8 cellular contexts compared by ENCODE assay signal in the genomic region with DNA sequence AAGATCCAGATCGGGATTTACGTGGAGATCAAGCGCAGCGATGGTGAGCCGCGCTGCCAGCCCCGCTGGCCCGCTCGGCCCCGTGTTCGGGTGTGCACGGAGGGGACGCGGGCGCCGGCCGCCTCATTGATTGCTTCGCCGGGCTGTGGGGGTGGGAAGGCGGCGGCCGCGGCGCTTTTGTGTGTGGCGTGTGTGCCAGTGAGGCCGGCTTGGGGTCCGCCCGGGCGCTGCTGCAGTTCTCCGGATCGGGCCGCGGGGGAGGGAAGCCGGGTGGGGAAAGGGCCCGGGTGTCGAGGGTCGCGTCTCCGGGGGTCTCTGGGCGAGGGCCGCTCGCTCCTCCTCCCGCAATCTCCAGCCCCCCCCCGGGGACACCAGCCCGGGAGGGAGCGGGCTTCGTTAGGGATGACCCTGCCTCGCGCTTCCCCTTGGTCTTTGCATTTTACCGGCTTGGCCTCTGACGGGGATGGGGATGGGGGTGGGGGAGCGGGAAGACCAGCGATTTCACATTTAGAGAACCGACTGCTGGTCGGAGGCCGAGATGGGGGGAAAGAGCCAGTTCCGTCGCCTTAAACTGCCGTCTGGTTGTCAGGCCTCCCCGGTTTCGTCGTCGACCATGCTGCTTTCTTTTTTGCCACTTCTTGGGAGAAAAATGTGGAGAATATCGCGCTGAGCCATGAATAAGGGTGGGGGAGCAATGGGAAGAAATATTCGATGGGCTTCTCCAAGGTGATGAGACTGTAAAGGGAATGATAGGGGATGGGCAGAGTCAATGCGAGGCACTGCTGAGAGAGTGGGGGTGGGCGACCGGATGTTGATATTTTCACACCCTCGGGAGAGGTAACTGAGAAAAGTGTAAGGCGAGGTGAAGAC. TPM values are rescaled to one million over a fixed set of nuclear protein-coding genes. Genes with fewer than 3 reads are reported as not detected.
DNase-seq lines count a peak whose midpoint lies in the region; ATAC-seq and TF ChIP-seq lines count a peak whose summit lies in the region.

No MANE protein-coding gene starts in this region.

- peak; percentile 56 for DNase-seq in AG20443 (ENCODE audit: low spot score)
- peak; percentile 18 to 36 for DNase-seq in SHP77 (lab: John Stamatoyannopoulos, UW)
- DNase-seq in activated naive CD4-positive, alpha-beta T cell treated with anti-CD3 and anti-CD28 coated beads, Interleukin-2, amount 50 U/mL, for 16 hours: peak; percentile 67
- DNase-seq in Right ventricle myocardium inferior (ENCODE audit: missing footprints): no peak
- DNase-seq in ovary: peak in 3 of 5 donors; percentile 45 to 73 (median 69)
- DNase-seq in transverse colon: peak; percentile 49

- H3K36me3 ChIP-seq in ovary: no peaks in the 10 kb centered on the region
- no peaks in the 10 kb centered on the region for H3K36me3 ChIP-seq in transverse colon

- H3K4me3 ChIP-seq in ovary (peak overlapping the region; percentile 83), transverse colon (peak overlapping the region; percentile 53 to 89 (median 66))

- WGBS in ovary, 3 donors: 0 to 1% (median 1%) methylated on average over 53 to 71 of the region's 71 CpGs
- 1% methylated on average over 50 of the region's 71 CpGs; no CpG with 5 or more reads in 1 of the 2 donors for WGBS in transverse colon (ENCODE audit: low coverage in 1 of 2), 2 donors

- TF ChIP-seq POLR2A in ovary (IDR thresholded peaks at IDR 0.05): no peak
- TF ChIP-seq POLR2A in transverse colon (IDR thresholded peaks at IDR 0.05): no peak

- H3K27me3 ChIP-seq in ovary: no peaks in the 10 kb centered on the region
- no peaks in the 10 kb centered on the region for H3K27me3 ChIP-seq in transverse colon

- no peaks in the 10 kb centered on the region for H3K9me3 ChIP-seq in ovary
- H3K9me3 ChIP-seq in transverse colon: no peaks in the 10 kb centered on the region

- H3K27ac ChIP-seq in ovary (peak overlapping the region; percentile 86 to 87), transverse colon (peak overlapping the region; percentile 91 to 97 (median 92))

- intact Hi-C loops in Right ventricle myocardium inferior (cut with DNase I): loop anchor here (5.0 to 10.0 kb wide), 2 partner anchors 48 to 106 kb away; a partner anchor contains a TSS
- intact Hi-C loops in ovary (cut with DNase I): no loop called here
- intact Hi-C loops in transverse colon (cut with DNase I; ENCODE audit: low total_unique reads): no loop called here

- TF ChIP-seq EP300 in ovary (IDR thresholded peaks at IDR 0.05): no peak
- TF ChIP-seq EP300 in transverse colon (IDR thresholded peaks at IDR 0.05; ENCODE audit: low read depth): no peak

- peak; percentile 11 for ATAC-seq in GM19025 (IDR thresholded peaks at IDR 0.05; ENCODE audit: low read depth, unreplicated experiment)
- peak; percentile 30 for ATAC-seq in HG03196 (IDR thresholded peaks at IDR 0.05; ENCODE audit: unreplicated experiment)
- peak; percentile 28 for ATAC-seq in Right ventricle myocardium inferior

- in situ Hi-C loops in transverse colon (cut with MboI; ENCODE audit: low pct_ligation_motif_present in 1 of 4, low pct_unique_long_range_greater_than_20kb in 1 of 4, low sequenced_read_pairs in 3 of 4): no loop called here

- peaks cover 1% of the 10 kb centered on the region for H3K4me1 ChIP-seq in ovary (ENCODE audit: insufficient read depth)
- H3K4me1 ChIP-seq in transverse colon: peaks cover 9 to 32% (median 15%) of the 10 kb centered on the region in 4 donors

- no peak for TF ChIP-seq CTCF in ovary (IDR thresholded peaks at IDR 0.05)
- TF ChIP-seq CTCF in transverse colon (IDR thresholded peaks at IDR 0.05): no peak

RNA-seq across cellular contexts. Expression of a gene that starts 0.7 kb away (rescaled TPM):
- total RNA-seq in Right ventricle myocardium inferior (9.8 TPM), ovary (10 to 100 TPM; 21.8 to 39.1 (median 32.0) TPM), transverse colon (10 to 100 TPM; 15.3 to 61.9 (median 32.7) TPM)
- polyA plus RNA-seq in ovary: 10 to 100 TPM in 1 of 2 donors, 1 to 10 TPM in 1; 8.0 to 22.4 TPM
